ENCODE assay signal across 19 cellular contexts in genomic region chr6:129691709-129692108, GRCh38. TPM values are rescaled to one million over a fixed set of nuclear protein-coding genes. Genes with fewer than 3 reads are reported as not detected.
DNase-seq lines count a peak whose midpoint lies in the region; ATAC-seq and TF ChIP-seq lines count a peak whose summit lies in the region.
"Had no signal": no experiment of that assay in that cellular context is flagged by ENCODE, and none has a peak within 500 bp of the region (broad histone marks: within the 10 kb centered on the region; RNA-seq: fewer than 3 reads in every experiment).

No MANE protein-coding gene starts in this region.

- intact Hi-C loops in HCT116 (cut with micrococcal nuclease), result no loop called here
- intact Hi-C loops in mucosa of descending colon (cut with DNase I, micrococcal nuclease), result no loop called here

- H3K4me3 ChIP-seq in BLaER1 treated with 17β-estradiol and CSF1 and Interleukin-3, amounts not matched to agents 10 nM and 100 nM, result no peak overlapping the region
- H3K4me3 ChIP-seq in HCT116 (replicated peaks in 1 of 2; ENCODE audit: low read depth in 1 of 2, low read length in 2 of 2), result no peak overlapping the region
- no peak overlapping the region for H3K4me3 ChIP-seq in mucosa of descending colon
- H3K4me3 ChIP-seq: ascending aorta had no signal

- H3K79me2 ChIP-seq in HCT116 (ENCODE audit: insufficient read depth, low read length), result peaks cover 97% of the 10 kb centered on the region

- no peak for TF ChIP-seq RAD21 in HCT116 (IDR thresholded peaks at IDR 0.05; ENCODE audit: low read depth)

- peaks cover 0 to 23% (median 0%) of the 10 kb centered on the region in 11 experiments; a peak in 4 of 22 replicates for H3K36me3 ChIP-seq in BLaER1 treated with 17β-estradiol and CSF1 and Interleukin-3, amounts not matched to agents 10 nM and 100 nM
- H3K36me3 ChIP-seq in HCT116 (ENCODE audit: control insufficient read depth in 1 of 2, insufficient read depth in 2 of 2, low read length in 2 of 2) (no peaks in the 10 kb centered on the region), mucosa of descending colon (ENCODE audit: low read depth) (no peaks in the 10 kb centered on the region)
- H3K36me3 ChIP-seq: ascending aorta had no signal

- H3K27ac ChIP-seq in BLaER1 treated with 17β-estradiol and CSF1 and Interleukin-3, amounts not matched to agents 10 nM and 100 nM, result peak overlapping the region; percentile 7 to 61 (median 42); a peak in 15 of 22 replicates
- H3K27ac ChIP-seq in HCT116 (ENCODE audit: low read depth, low read length), result peak overlapping the region; percentile 97

- in situ Hi-C loops in G401 (cut with HindIII; ENCODE audit: low sequenced_read_pairs), result no loop called here

- DNase-seq in HCT116 (ENCODE audit: low read depth, low spot score), result no peak
- DNase-seq in UCSD-AML1 (lab: John Stamatoyannopoulos, UW; ENCODE audit: unreplicated experiment), result peak; percentile 34
- DNase-seq in mucosa of descending colon, result no peak
- DNase-seq in stimulated activated CD4-positive, alpha-beta T cell treated with anti-CD3 and anti-CD28 coated beads, Interleukin-4, amount 100 ng/mL, for 1 hour, result no peak
- no peak for DNase-seq in G401 (ENCODE audit: low spot score)
- no peak for DNase-seq in NCI-H1105 (lab: John Stamatoyannopoulos, UW)
- DNase-seq: activated CD8-positive, alpha-beta memory T cell treated with anti-CD3 and anti-CD28 coated beads, Interleukin-2, amount 50 U/mL, for 48 hours; C1 segment of cervical spinal cord; caudate nucleus; NCI-H1105 treated with DMSO at 0.1 percent for 48 hours; NCI-H2081 treated with DMSO at 0.1 percent for 48 hours; OCI-M1; substantia nigra; T-helper 9 cell had no signal

- no TSS peak for BruUV-seq in HCT116 (replicated peaks; lab: Mats Ljungman, UMichigan)

- CTCF ChIA-PET in HCT116 (lab: Charles Lee), result no interaction called here

- peaks cover 44 to 98% (median 64%) of the 10 kb centered on the region in 10 experiments for H3K4me1 ChIP-seq in BLaER1 treated with 17β-estradiol and CSF1 and Interleukin-3, amounts not matched to agents 10 nM and 100 nM
- peaks cover 92 to 95% of the 10 kb centered on the region in 2 experiments for H3K4me1 ChIP-seq in HCT116 (ENCODE audit: control insufficient read depth in 1 of 2, insufficient read depth in 2 of 2, low read length in 2 of 2)
- H3K4me1 ChIP-seq in mucosa of descending colon (ENCODE audit: low read depth), result peaks cover 18% of the 10 kb centered on the region

- H4K20me1 ChIP-seq in BLaER1 treated with 17β-estradiol and CSF1 and Interleukin-3, amounts not matched to agents 10 nM and 100 nM, result peaks cover 0 to 5% (median 0%) of the 10 kb centered on the region in 11 experiments; a peak in 2 of 22 replicates
- no peaks in the 10 kb centered on the region for H4K20me1 ChIP-seq in HCT116 (ENCODE audit: insufficient read depth)

- TF ChIP-seq POLR2A in HCT116 (IDR thresholded peaks at IDR 0.05; ENCODE audit: borderline replicate concordance, extremely low read depth, insufficient read depth, insufficient read length), result no peak

- no peaks in the 10 kb centered on the region for H3K9me2 ChIP-seq in HCT116 (ENCODE audit: insufficient read depth)

- ATAC-seq in HCT116 (peak; percentile 28; the same call in 1 of the 2 replicates), mucosa of descending colon (peak; percentile 12), GM19351 (IDR thresholded peaks at IDR 0.05; ENCODE audit: unreplicated experiment) (no peak)
- ATAC-seq: activated naive CD4-positive, alpha-beta T cell treated with anti-CD3 and anti-CD28 coated beads, Interleukin-2, amount 50 U/mL, for 72 hours; activated T-helper 17 cell treated with anti-CD3 and anti-CD28 coated beads, Interleukin-2, amount 50 U/mL, for 72 hours had no signal

- no peaks in the 10 kb centered on the region for H3K9me3 ChIP-seq in BLaER1 treated with 17β-estradiol and CSF1 and Interleukin-3, amounts not matched to agents 10 nM and 100 nM (replicated peaks in 1 of 11)
- H3K9me3 ChIP-seq in HCT116 (ENCODE audit: control insufficient read depth in 1 of 2, insufficient read depth in 1 of 2, low read depth in 1 of 2, low read length in 2 of 2) (no peaks in the 10 kb centered on the region), mucosa of descending colon (no peaks in the 10 kb centered on the region)
- H3K9me3 ChIP-seq: ascending aorta had no signal

- no peak overlapping the region for H2AFZ ChIP-seq in HCT116 (ENCODE audit: low read depth, low read length, poor library complexity, severe bottlenecking)

- RAD21 ChIA-PET in HCT116 (lab: Charles Lee; ENCODE audit: low non-redundant PET in 1 of 2, low total read pairs in 2 of 2, uncharacterized antibody in 2 of 2, unreplicated experiment in 2 of 2), result no interaction called here

- peak overlapping the region in 1 of 11 experiments; percentile 2; a peak in 1 of 22 replicates for H3K9ac ChIP-seq in BLaER1 treated with 17β-estradiol and CSF1 and Interleukin-3, amounts not matched to agents 10 nM and 100 nM
- H3K9ac ChIP-seq in HCT116 (ENCODE audit: low read length), result 0 out of 2 replicates have a peak overlapping the region, but pooled peaks have one; percentile 8

- peak overlapping the region in 10 of 11 experiments; percentile 16 to 96 (median 50); a peak in 18 of 22 replicates for H3K4me2 ChIP-seq in BLaER1 treated with 17β-estradiol and CSF1 and Interleukin-3, amounts not matched to agents 10 nM and 100 nM
- peak overlapping the region; percentile 56; the same call in 1 of the 2 replicates for H3K4me2 ChIP-seq in HCT116 (ENCODE audit: low read length)

- no peaks in the 10 kb centered on the region for H3K27me3 ChIP-seq in BLaER1 treated with 17β-estradiol and CSF1 and Interleukin-3, amounts not matched to agents 10 nM and 100 nM
- H3K27me3 ChIP-seq in HCT116 (ENCODE audit: insufficient read depth, low read length), result no peaks in the 10 kb centered on the region
- H3K27me3 ChIP-seq: ascending aorta had no signal

- POLR2A ChIA-PET in HCT116 (lab: Charles Lee), result no interaction called here

- TF ChIP-seq CTCF in HCT116 (IDR thresholded peaks at IDR 0.05 in 2 of 3, conservative IDR thresholded peaks at IDR 0.05 in 1 of 3; ENCODE audit: borderline replicate concordance in 1 of 3, insufficient read depth in 1 of 3, low read depth in 2 of 3, low read length in 2 of 3), result no peak
- no peak for TF ChIP-seq CTCF in mucosa of descending colon (IDR thresholded peaks at IDR 0.05)

TF ChIP-seq in HCT116, 20 proteins besides CTCF, POLR2A, EP300 and RAD21 (continues in another document):
- TF ChIP-seq POLR2AphosphoS5 (IDR thresholded peaks at IDR 0.05; ENCODE audit: low read depth, low read length), result no peak
- TF ChIP-seq TCF7L2 (IDR thresholded peaks at IDR 0.05; ENCODE audit: borderline replicate concordance, extremely low read depth, insufficient read depth, insufficient read length), result no peak
- TF ChIP-seq ZNF274 (IDR thresholded peaks at IDR 0.05; ENCODE audit: low read depth, low read length), result no peak
- no peak for TF ChIP-seq ELF1 (IDR thresholded peaks at IDR 0.05; ENCODE audit: borderline replicate concordance, low read depth)
- no peak for TF ChIP-seq CBX3 (IDR thresholded peaks at IDR 0.05; ENCODE audit: low read depth)
- no peak for TF ChIP-seq SRF (IDR thresholded peaks at IDR 0.05; ENCODE audit: low read depth)
- no peak for TF ChIP-seq REST (IDR thresholded peaks at IDR 0.05; ENCODE audit: low read depth)
- TF ChIP-seq, protein P1, sequence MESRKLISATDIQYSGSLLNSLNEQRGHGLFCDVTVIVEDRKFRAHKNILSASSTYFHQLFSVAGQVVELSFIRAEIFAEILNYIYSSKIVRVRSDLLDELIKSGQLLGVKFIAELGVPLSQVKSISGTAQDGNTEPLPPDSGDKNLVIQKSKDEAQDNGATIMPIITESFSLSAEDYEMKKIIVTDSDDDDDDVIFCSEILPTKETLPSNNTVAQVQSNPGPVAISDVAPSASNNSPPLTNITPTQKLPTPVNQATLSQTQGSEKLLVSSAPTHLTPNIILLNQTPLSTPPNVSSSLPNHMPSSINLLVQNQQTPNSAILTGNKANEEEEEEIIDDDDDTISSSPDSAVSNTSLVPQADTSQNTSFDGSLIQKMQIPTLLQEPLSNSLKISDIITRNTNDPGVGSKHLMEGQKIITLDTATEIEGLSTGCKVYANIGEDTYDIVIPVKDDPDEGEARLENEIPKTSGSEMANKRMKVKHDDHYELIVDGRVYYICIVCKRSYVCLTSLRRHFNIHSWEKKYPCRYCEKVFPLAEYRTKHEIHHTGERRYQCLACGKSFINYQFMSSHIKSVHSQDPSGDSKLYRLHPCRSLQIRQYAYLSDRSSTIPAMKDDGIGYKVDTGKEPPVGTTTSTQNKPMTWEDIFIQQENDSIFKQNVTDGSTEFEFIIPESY (IDR thresholded peaks at IDR 0.05; ENCODE audit: extremely low read depth, insufficient replicate concordance, low read length), result no peak
- TF ChIP-seq SIN3A (IDR thresholded peaks at IDR 0.05; ENCODE audit: low read depth), result no peak
- TF ChIP-seq ZFX (IDR thresholded peaks at IDR 0.05), result no peak
- no peak for TF ChIP-seq CEBPB (IDR thresholded peaks at IDR 0.05; ENCODE audit: low read depth)

RNA-seq across cellular contexts. Expression of gene ARHGAP18, which starts 18.3 kb away (rescaled TPM):
- total RNA-seq in HCT116 (2021; ENCODE audit: unreplicated experiment) (70.3 TPM), mucosa of descending colon (10 to 100 TPM; 17.6 to 24.3 (median 20.1) TPM)
- 20.1 and 25.5 TPM in 2 replicates for polyA plus RNA-seq in HCT116 (2012)
- total RNA-seq in G401 (2014; rRNA removed; shearing (Covaris generic)), result 15.4 and 20.7 TPM in 2 replicates
